ENCODE assay signal across 1 cellular context in genomic region chr7:22681852-22682657, GRCh38.
TF ChIP-seq lines count a peak whose summit lies in the region.

No MANE protein-coding gene starts in this region.

TF ChIP-seq in K562, 482 proteins besides CTCF, POLR2A, EP300 and RAD21 (continued from another document and continues in another):
- TF ChIP-seq, protein P1, sequence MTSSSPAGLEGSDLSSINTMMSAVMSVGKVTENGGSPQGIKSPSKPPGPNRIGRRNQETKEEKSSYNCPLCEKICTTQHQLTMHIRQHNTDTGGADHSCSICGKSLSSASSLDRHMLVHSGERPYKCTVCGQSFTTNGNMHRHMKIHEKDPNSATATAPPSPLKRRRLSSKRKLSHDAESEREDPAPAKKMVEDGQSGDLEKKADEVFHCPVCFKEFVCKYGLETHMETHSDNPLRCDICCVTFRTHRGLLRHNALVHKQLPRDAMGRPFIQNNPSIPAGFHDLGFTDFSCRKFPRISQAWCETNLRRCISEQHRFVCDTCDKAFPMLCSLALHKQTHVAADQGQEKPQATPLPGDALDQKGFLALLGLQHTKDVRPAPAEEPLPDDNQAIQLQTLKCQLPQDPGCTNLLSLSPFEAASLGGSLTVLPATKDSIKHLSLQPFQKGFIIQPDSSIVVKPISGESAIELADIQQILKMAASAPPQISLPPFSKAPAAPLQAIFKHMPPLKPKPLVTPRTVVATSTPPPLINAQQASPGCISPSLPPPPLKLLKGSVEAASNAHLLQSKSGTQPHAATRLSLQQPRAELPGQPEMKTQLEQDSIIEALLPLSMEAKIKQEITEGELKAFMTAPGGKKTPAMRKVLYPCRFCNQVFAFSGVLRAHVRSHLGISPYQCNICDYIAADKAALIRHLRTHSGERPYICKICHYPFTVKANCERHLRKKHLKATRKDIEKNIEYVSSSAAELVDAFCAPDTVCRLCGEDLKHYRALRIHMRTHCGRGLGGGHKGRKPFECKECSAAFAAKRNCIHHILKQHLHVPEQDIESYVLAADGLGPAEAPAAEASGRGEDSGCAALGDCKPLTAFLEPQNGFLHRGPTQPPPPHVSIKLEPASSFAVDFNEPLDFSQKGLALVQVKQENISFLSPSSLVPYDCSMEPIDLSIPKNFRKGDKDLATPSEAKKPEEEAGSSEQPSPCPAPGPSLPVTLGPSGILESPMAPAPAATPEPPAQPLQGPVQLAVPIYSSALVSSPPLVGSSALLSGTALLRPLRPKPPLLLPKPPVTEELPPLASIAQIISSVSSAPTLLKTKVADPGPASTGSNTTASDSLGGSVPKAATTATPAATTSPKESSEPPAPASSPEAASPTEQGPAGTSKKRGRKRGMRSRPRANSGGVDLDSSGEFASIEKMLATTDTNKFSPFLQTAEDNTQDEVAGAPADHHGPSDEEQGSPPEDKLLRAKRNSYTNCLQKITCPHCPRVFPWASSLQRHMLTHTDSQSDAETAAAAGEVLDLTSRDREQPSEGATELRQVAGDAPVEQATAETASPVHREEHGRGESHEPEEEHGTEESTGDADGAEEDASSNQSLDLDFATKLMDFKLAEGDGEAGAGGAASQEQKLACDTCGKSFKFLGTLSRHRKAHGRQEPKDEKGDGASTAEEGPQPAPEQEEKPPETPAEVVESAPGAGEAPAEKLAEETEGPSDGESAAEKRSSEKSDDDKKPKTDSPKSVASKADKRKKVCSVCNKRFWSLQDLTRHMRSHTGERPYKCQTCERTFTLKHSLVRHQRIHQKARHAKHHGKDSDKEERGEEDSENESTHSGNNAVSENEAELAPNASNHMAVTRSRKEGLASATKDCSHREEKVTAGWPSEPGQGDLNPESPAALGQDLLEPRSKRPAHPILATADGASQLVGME (CRISPR knock-in tag; IDR thresholded peaks at IDR 0.05), result peak; percentile 81
- TF ChIP-seq NCOA1 (IDR thresholded peaks at IDR 0.05; ENCODE audit: low read depth) (peak; percentile 72), L3MBTL2 (IDR thresholded peaks at IDR 0.05) (peak; percentile 59), NR2F6 (CRISPR knock-in tag; IDR thresholded peaks at IDR 0.05) (peak; percentile 40; the same call in 1 of the 2 replicates), RBM34 (IDR thresholded peaks at IDR 0.05; ENCODE audit: borderline replicate concordance, insufficient read depth, low read length) (no peak), ZNF324 (CRISPR knock-in tag; IDR thresholded peaks at IDR 0.05) (0 out of 2 replicates have a peak, but pooled peaks have one; percentile 10), SMAD4 (CRISPR knock-in tag; conservative IDR thresholded peaks at IDR 0.05) (peak; percentile 94), DDX20 (tag; IDR thresholded peaks at IDR 0.05; ENCODE audit: low read depth) (peak; percentile 13), JUND (IDR thresholded peaks at IDR 0.05; ENCODE audit: borderline replicate concordance, low read depth, low read length) (peak; percentile 90), JUND (tag; IDR thresholded peaks at IDR 0.05; ENCODE audit: borderline replicate concordance, low read depth, low read length) (peak; percentile 87; the same call in 2 of the 3 replicates), ZNF316 (IDR thresholded peaks at IDR 0.05) (peak; percentile 70), MIER1 (IDR thresholded peaks at IDR 0.05; ENCODE audit: low read depth) (no peak), GATAD2A (IDR thresholded peaks at IDR 0.05) (peak; percentile 83), TEAD4 (IDR thresholded peaks at IDR 0.05; ENCODE audit: low read length) (peak; percentile 7; the same call in 1 of the 2 replicates), TEAD4 (CRISPR knock-in tag; IDR thresholded peaks at IDR 0.05; ENCODE audit: borderline replicate concordance) (no peak), ZNF174 (CRISPR knock-in tag; IDR thresholded peaks at IDR 0.05) (0 out of 2 replicates have a peak, but pooled peaks have one; percentile 15), SMARCC2 (IDR thresholded peaks at IDR 0.05; ENCODE audit: low read depth) (0 out of 2 replicates have a peak, but pooled peaks have one; percentile 41), SMAD1 (IDR thresholded peaks at IDR 0.05; ENCODE audit: low read depth, low read length, partially characterized antibody) (no peak), RBM17 (IDR thresholded peaks at IDR 0.05; ENCODE audit: borderline replicate concordance, low read depth, low read length) (no peak), PML (IDR thresholded peaks at IDR 0.05; ENCODE audit: low read length) (peak; percentile 48; the same call in 1 of the 2 replicates), BDP1 (IDR thresholded peaks at IDR 0.05; ENCODE audit: insufficient read depth, insufficient read length) (no peak), TOE1 (IDR thresholded peaks at IDR 0.05; ENCODE audit: borderline replicate concordance) (0 out of 2 replicates have a peak, but pooled peaks have one; percentile 51), TOE1 (CRISPR knock-in tag; IDR thresholded peaks at IDR 0.05; ENCODE audit: borderline replicate concordance, low read depth) (no peak), HNRNPL (IDR thresholded peaks at IDR 0.05; ENCODE audit: low read depth, low read length) (no peak), IRF2 (CRISPR knock-in tag; IDR thresholded peaks at IDR 0.05) (no peak), PYGO2 (tag; IDR thresholded peaks at IDR 0.05) (0 out of 2 replicates have a peak, but pooled peaks have one; percentile 44), ZNF57 (CRISPR knock-in tag; IDR thresholded peaks at IDR 0.05) (no peak), CBFA2T2 (conservative IDR thresholded peaks at IDR 0.05) (no peak; the same call in 1 of the 2 replicates), SMARCA5 (IDR thresholded peaks at IDR 0.05) (peak; percentile 68; the same call in 1 of the 2 replicates), MAZ (CRISPR knock-in tag; conservative IDR thresholded peaks at IDR 0.05 in 1 of 2, IDR thresholded peaks at IDR 0.05 in 1 of 2) (peak; percentile 68 to 72), DMBX1 (CRISPR knock-in tag; IDR thresholded peaks at IDR 0.05; ENCODE audit: borderline replicate concordance) (peak; percentile 94), ARNT (IDR thresholded peaks at IDR 0.05) (peak; percentile 76 to 85; a peak in 3 of 4 replicates), FOXJ2 (tag; IDR thresholded peaks at IDR 0.05) (no peak), RHOXF2B (CRISPR knock-in tag; conservative IDR thresholded peaks at IDR 0.05) (no peak), DPF2 (IDR thresholded peaks at IDR 0.05) (peak; percentile 88), NR2C2 (CRISPR knock-in tag; IDR thresholded peaks at IDR 0.05) (no peak), NR2C2 (tag; IDR thresholded peaks at IDR 0.05) (peak; percentile 36; the same call in 1 of the 2 replicates)
- TF ChIP-seq, protein P2, sequence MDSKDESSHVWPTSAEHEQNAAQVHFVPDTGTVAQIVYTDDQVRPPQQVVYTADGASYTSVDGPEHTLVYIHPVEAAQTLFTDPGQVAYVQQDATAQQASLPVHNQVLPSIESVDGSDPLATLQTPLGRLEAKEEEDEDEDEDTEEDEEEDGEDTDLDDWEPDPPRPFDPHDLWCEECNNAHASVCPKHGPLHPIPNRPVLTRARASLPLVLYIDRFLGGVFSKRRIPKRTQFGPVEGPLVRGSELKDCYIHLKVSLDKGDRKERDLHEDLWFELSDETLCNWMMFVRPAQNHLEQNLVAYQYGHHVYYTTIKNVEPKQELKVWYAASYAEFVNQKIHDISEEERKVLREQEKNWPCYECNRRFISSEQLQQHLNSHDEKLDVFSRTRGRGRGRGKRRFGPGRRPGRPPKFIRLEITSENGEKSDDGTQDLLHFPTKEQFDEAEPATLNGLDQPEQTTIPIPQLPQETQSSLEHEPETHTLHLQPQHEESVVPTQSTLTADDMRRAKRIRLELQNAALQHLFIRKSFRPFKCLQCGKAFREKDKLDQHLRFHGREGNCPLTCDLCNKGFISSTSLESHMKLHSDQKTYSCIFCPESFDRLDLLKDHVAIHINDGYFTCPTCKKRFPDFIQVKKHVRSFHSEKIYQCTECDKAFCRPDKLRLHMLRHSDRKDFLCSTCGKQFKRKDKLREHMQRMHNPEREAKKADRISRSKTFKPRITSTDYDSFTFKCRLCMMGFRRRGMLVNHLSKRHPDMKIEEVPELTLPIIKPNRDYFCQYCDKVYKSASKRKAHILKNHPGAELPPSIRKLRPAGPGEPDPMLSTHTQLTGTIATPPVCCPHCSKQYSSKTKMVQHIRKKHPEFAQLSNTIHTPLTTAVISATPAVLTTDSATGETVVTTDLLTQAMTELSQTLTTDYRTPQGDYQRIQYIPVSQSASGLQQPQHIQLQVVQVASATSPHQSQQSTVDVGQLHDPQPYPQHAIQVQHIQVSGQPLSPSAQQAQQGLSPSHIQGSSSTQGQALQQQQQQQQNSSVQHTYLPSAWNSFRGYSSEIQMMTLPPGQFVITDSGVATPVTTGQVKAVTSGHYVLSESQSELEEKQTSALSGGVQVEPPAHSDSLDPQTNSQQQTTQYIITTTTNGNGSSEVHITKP (IDR thresholded peaks at IDR 0.05; ENCODE audit: partially characterized antibody), result peak; percentile 19
- TF ChIP-seq, protein P3, sequence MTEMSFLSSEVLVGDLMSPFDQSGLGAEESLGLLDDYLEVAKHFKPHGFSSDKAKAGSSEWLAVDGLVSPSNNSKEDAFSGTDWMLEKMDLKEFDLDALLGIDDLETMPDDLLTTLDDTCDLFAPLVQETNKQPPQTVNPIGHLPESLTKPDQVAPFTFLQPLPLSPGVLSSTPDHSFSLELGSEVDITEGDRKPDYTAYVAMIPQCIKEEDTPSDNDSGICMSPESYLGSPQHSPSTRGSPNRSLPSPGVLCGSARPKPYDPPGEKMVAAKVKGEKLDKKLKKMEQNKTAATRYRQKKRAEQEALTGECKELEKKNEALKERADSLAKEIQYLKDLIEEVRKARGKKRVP (CRISPR knock-in tag; IDR thresholded peaks at IDR 0.05), result peak; percentile 92
- TF ChIP-seq, protein P4, sequence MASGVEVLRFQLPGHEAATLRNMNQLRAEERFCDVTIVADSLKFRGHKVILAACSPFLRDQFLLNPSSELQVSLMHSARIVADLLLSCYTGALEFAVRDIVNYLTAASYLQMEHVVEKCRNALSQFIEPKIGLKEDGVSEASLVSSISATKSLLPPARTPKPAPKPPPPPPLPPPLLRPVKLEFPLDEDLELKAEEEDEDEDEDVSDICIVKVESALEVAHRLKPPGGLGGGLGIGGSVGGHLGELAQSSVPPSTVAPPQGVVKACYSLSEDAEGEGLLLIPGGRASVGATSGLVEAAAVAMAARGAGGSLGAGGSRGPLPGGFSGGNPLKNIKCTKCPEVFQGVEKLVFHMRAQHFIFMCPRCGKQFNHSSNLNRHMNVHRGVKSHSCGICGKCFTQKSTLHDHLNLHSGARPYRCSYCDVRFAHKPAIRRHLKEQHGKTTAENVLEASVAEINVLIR (CRISPR knock-in tag; IDR thresholded peaks at IDR 0.05), result peak; percentile 13; the same call in 1 of the 2 replicates
- TF ChIP-seq, protein P5, sequence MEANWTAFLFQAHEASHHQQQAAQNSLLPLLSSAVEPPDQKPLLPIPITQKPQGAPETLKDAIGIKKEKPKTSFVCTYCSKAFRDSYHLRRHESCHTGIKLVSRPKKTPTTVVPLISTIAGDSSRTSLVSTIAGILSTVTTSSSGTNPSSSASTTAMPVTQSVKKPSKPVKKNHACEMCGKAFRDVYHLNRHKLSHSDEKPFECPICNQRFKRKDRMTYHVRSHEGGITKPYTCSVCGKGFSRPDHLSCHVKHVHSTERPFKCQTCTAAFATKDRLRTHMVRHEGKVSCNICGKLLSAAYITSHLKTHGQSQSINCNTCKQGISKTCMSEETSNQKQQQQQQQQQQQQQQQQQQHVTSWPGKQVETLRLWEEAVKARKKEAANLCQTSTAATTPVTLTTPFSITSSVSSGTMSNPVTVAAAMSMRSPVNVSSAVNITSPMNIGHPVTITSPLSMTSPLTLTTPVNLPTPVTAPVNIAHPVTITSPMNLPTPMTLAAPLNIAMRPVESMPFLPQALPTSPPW (CRISPR knock-in tag; IDR thresholded peaks at IDR 0.05), result peak; percentile 66
- TF ChIP-seq, protein P6, sequence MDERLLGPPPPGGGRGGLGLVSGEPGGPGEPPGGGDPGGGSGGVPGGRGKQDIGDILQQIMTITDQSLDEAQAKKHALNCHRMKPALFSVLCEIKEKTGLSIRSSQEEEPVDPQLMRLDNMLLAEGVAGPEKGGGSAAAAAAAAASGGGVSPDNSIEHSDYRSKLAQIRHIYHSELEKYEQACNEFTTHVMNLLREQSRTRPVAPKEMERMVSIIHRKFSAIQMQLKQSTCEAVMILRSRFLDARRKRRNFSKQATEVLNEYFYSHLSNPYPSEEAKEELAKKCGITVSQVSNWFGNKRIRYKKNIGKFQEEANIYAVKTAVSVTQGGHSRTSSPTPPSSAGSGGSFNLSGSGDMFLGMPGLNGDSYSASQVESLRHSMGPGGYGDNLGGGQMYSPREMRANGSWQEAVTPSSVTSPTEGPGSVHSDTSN (CRISPR knock-in tag; IDR thresholded peaks at IDR 0.05; ENCODE audit: low read depth), result no peak
- TF ChIP-seq, protein P6 (tag; conservative IDR thresholded peaks at IDR 0.05; ENCODE audit: low read depth), result 0 out of 2 replicates have a peak, but pooled peaks have one; percentile 20
- TF ChIP-seq, protein P7, sequence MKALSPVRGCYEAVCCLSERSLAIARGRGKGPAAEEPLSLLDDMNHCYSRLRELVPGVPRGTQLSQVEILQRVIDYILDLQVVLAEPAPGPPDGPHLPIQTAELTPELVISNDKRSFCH (CRISPR knock-in tag; IDR thresholded peaks at IDR 0.05), result no peak
- TF ChIP-seq, protein P7 (tag; IDR thresholded peaks at IDR 0.05), result peak; percentile 91
